Comparison of ENCODE assay signal across 15 cellular contexts in the genomic region with DNA sequence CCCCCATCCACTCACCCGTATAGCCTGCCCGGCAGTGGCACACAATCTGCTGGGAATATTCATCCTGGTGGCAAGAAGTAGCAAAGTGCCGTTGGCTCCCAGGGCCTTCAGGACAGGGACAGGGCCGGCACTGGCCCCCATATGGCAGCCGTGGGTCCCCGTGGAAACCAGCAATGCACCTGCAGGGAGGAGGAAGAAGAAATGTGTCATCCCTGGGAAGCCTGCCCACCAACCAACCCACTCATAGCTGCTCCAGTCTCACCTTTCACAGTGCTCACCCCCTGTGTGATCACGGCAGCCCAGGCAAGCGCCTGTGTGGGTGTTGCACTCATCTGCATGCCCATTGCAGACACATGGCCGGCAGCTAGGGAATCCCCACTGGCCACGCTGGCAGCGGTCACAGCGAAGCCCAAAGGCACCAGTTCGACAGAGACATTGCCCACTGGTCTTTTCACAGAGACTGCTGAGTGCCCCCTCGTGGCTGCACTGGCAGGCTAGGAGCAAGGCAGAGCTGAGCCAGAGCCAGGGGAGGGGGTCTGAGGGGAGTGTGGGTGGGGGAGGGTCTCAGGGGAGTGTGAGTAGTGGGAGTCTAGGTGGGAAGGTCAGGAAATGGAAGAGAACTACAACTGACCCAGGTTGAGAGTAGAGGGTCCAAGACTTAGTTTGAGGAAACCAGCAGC. TPM values are rescaled to one million over a fixed set of nuclear protein-coding genes. Genes with fewer than 3 reads are reported as not detected.
DNase-seq lines count a peak whose midpoint lies in the region; ATAC-seq and TF ChIP-seq lines count a peak whose summit lies in the region.
"Had no signal": no experiment of that assay in that cellular context is flagged by ENCODE, and none has a peak within 500 bp of the region (broad histone marks: within the 10 kb centered on the region; RNA-seq: fewer than 3 reads in every experiment).

No MANE protein-coding gene starts in this region.

- peaks cover 3% of the 10 kb centered on the region; the same call in 1 of the 2 replicates for H3K36me3 ChIP-seq in BE2C
- peaks cover 0 to 36% (median 7%) of the 10 kb centered on the region in 4 donors for H3K36me3 ChIP-seq in right lobe of liver

- no peak for ATAC-seq in GM21423 (IDR thresholded peaks at IDR 0.05; ENCODE audit: unreplicated experiment)
- ATAC-seq in right lobe of liver: no peak
- ATAC-seq in HG02981 (IDR thresholded peaks at IDR 0.05; ENCODE audit: unreplicated experiment): no peak
- ATAC-seq: HepG2, mucosa of descending colon had no signal

- H3K27me3 ChIP-seq in BE2C (no peaks in the 10 kb centered on the region), right lobe of liver (no peaks in the 10 kb centered on the region)

- no peak overlapping the region for H3K27ac ChIP-seq in right lobe of liver

- H3K4me1 Mint-ChIP-seq in glutamatergic neuron (ENCODE audit: low read depth, unreplicated experiment): no peaks in the 10 kb centered on the region

- intact Hi-C loops in right lobe of liver (cut with DNase I): no loop called here

- in situ Hi-C loops in SK-MEL-5 (cut with HindIII; ENCODE audit: low pct_unique_long_range_greater_than_20kb, low sequenced_read_pairs): no loop called here

- H3K9me3 Mint-ChIP-seq in glutamatergic neuron (ENCODE audit: unreplicated experiment): peaks cover 4% of the 10 kb centered on the region
- H3K9me3 Mint-ChIP-seq: activated CD4-positive, alpha-beta memory T cell treated with anti-CD3 and anti-CD28 coated beads for 36 hours had no signal

- TF ChIP-seq CTCF in BE2C (IDR thresholded peaks at IDR 0.05; ENCODE audit: low read depth, low read length) (peak; percentile 44; the same call in 1 of the 2 replicates), GM20000 (IDR thresholded peaks at IDR 0.05; ENCODE audit: extremely low read depth, missing control alignments) (peak; percentile 29), glutamatergic neuron (IDR thresholded peaks at IDR 0.05; ENCODE audit: partially characterized antibody, unreplicated experiment) (no peak), right lobe of liver (IDR thresholded peaks at IDR 0.05) (no peak)

- peaks cover 8% of the 10 kb centered on the region for H3K27me3 Mint-ChIP-seq in glutamatergic neuron (ENCODE audit: unreplicated experiment)
- H3K27me3 Mint-ChIP-seq: activated CD4-positive, alpha-beta memory T cell treated with anti-CD3 and anti-CD28 coated beads for 36 hours; progenitor cell of endocrine pancreas had no signal

- 73% methylated on average over 4 of the region's 14 CpGs for WGBS in right lobe of liver (ENCODE audit: insufficient coverage, low coverage, low lambda C conversion rate, missing lambda C conversion rate)

- H3K4me3 ChIP-seq in BE2C (ENCODE audit: low read depth, low read length) (no peak overlapping the region), right lobe of liver (no peak overlapping the region)
- H3K4me3 ChIP-seq: mucosa of descending colon had no signal

- no peak for TF ChIP-seq POLR2A in right lobe of liver (IDR thresholded peaks at IDR 0.05)

- H3K36me3 Mint-ChIP-seq in glutamatergic neuron (ENCODE audit: unreplicated experiment): no peaks in the 10 kb centered on the region
- H3K36me3 Mint-ChIP-seq: activated CD4-positive, alpha-beta memory T cell treated with anti-CD3 and anti-CD28 coated beads for 36 hours had no signal

- peak overlapping the region; percentile 55 for H3K27ac Mint-ChIP-seq in glutamatergic neuron (ENCODE audit: unreplicated experiment)
- H3K27ac Mint-ChIP-seq: activated CD4-positive, alpha-beta memory T cell treated with anti-CD3 and anti-CD28 coated beads for 36 hours; progenitor cell of endocrine pancreas had no signal

- no peaks in the 10 kb centered on the region for H3K4me1 ChIP-seq in BE2C
- H3K4me1 ChIP-seq in right lobe of liver: no peaks in the 10 kb centered on the region

- H3K9me3 ChIP-seq in BE2C: no peaks in the 10 kb centered on the region
- H3K9me3 ChIP-seq in right lobe of liver: no peaks in the 10 kb centered on the region
- H3K9me3 ChIP-seq: mucosa of descending colon had no signal

- H3K4me3 Mint-ChIP-seq in glutamatergic neuron (ENCODE audit: unreplicated experiment): no peak overlapping the region
- H3K4me3 Mint-ChIP-seq: activated CD4-positive, alpha-beta memory T cell treated with anti-CD3 and anti-CD28 coated beads for 36 hours had no signal

- DNase-seq in BE2C (peak; percentile 46), GM20000 (ENCODE audit: low spot score) (no peak), SK-MEL-5 (ENCODE audit: low read depth, low spot score) (peak; percentile 50), glutamatergic neuron (peak; percentile 22), right lobe of liver (no peak)
- DNase-seq in stimulated activated CD4-positive, alpha-beta T cell treated with anti-CD3 and anti-CD28 coated beads, Interleukin-4, amount 100 ng/mL, for 24 hours: no peak
- DNase-seq: activated CD4-positive, alpha-beta memory T cell treated with anti-CD3 and anti-CD28 coated beads for 36 hours; activated effector memory CD4-positive, alpha-beta T cell treated with anti-CD3 and anti-CD28 coated beads, Interleukin-2, amount 50 U/mL, for 16 hours; DMS 273 treated with DMSO at 0.1 percent for 48 hours; mucosa of descending colon; T-helper 9 cell had no signal

RNA-seq across cellular contexts. Expression of gene USP19, which starts 4.5 kb away (rescaled TPM):
- 53.2 TPM for polyA plus RNA-seq in BE2C (2012; ENCODE audit: insufficient read depth, insufficient read length, low read depth)
- 63.3 and 66.0 TPM in 2 replicates for total RNA-seq in SK-MEL-5 (2014; rRNA removed; shearing (Covaris generic))
- 89.3 and 106 TPM in 2 replicates for polyA plus RNA-seq in SK-MEL-5 (2015; cell fraction: cytosol; rRNA removed)
- polyA plus RNA-seq in SK-MEL-5 (2015; cell fraction: nucleus; rRNA removed): 181 and 220 TPM in 2 replicates
- total RNA-seq in glutamatergic neuron (ENCODE audit: unreplicated experiment) (83.1 TPM), right lobe of liver (10 to 100 TPM; 28.0 to 39.0 (median 34.1) TPM)

RNA-seq across cellular contexts. Expression of gene LAMB2, which starts 7.7 kb away (rescaled TPM):
- 104 TPM for polyA plus RNA-seq in BE2C (2012; ENCODE audit: insufficient read depth, insufficient read length, low read depth)
- 43.6 and 45.1 TPM in 2 replicates for total RNA-seq in SK-MEL-5 (2014; rRNA removed; shearing (Covaris generic))
- 80.2 and 94.4 TPM in 2 replicates for polyA plus RNA-seq in SK-MEL-5 (2015; cell fraction: cytosol; rRNA removed)
- polyA plus RNA-seq in SK-MEL-5 (2015; cell fraction: nucleus; rRNA removed): 559 and 620 TPM in 2 replicates
- total RNA-seq in glutamatergic neuron (ENCODE audit: unreplicated experiment) (16.6 TPM), right lobe of liver (100 to 1,000 TPM; 129 to 192 (median 163) TPM)
- total RNA-seq: activated CD4-positive, alpha-beta memory T cell treated with anti-CD3 and anti-CD28 coated beads for 36 hours had no signal

RNA-seq across cellular contexts. Expression of gene QARS1, which starts 20.6 kb away (rescaled TPM):
- polyA plus RNA-seq in BE2C (2012; ENCODE audit: insufficient read depth, insufficient read length, low read depth): 142 TPM
- total RNA-seq in SK-MEL-5 (2014; rRNA removed; shearing (Covaris generic)): 228 and 236 TPM in 2 replicates
- polyA plus RNA-seq in SK-MEL-5 (2015; cell fraction: cytosol; rRNA removed): 473 and 499 TPM in 2 replicates
- 1,164 and 1,184 TPM in 2 replicates for polyA plus RNA-seq in SK-MEL-5 (2015; cell fraction: nucleus; rRNA removed)
- 266 TPM for total RNA-seq in glutamatergic neuron (ENCODE audit: unreplicated experiment)
- 100 to 1,000 TPM in 2 of 6 experiments, 10 to 100 TPM in 4; 81.5 to 148 (median 93.5) TPM for total RNA-seq in right lobe of liver

RNA-seq across cellular contexts. Expression of gene QRICH1, which starts 31.3 kb away (rescaled TPM):
- polyA plus RNA-seq in BE2C (2012; ENCODE audit: insufficient read depth, insufficient read length, low read depth): 72.3 TPM
- total RNA-seq in SK-MEL-5 (2014; rRNA removed; shearing (Covaris generic)): 58.0 and 75.3 TPM in 2 replicates
- 58.2 and 80.4 TPM in 2 replicates for polyA plus RNA-seq in SK-MEL-5 (2015; cell fraction: cytosol; rRNA removed)
- polyA plus RNA-seq in SK-MEL-5 (2015; cell fraction: nucleus; rRNA removed): 356 and 506 TPM in 2 replicates
- total RNA-seq in glutamatergic neuron (ENCODE audit: unreplicated experiment) (135 TPM), right lobe of liver (10 to 100 TPM; 21.9 to 35.7 (median 31.7) TPM)

RNA-seq across cellular contexts. Expression of gene CCDC71, which starts 41.0 kb away (rescaled TPM):
- polyA plus RNA-seq in BE2C (2012; ENCODE audit: insufficient read depth, insufficient read length, low read depth): 12.9 TPM
- total RNA-seq in SK-MEL-5 (2014; rRNA removed; shearing (Covaris generic)): 25.3 and 25.5 TPM in 2 replicates
- 36.9 and 37.9 TPM in 2 replicates for polyA plus RNA-seq in SK-MEL-5 (2015; cell fraction: cytosol; rRNA removed)
- polyA plus RNA-seq in SK-MEL-5 (2015; cell fraction: nucleus; rRNA removed): 24.7 and 25.7 TPM in 2 replicates
- 22.1 TPM for total RNA-seq in glutamatergic neuron (ENCODE audit: unreplicated experiment)
- total RNA-seq in right lobe of liver: 10 to 100 TPM in 2 of 6 experiments, 1 to 10 TPM in 4; 8.0 to 18.9 (median 8.6) TPM

Comparison
In these comparisons a context has a peak if more than half of its experiments do, and no peak if none do; other contexts are left out.
1. DNase-seq: peak in BE2C (single experiment), SK-MEL-5 (single experiment) and glutamatergic neuron (single experiment); none in GM20000 (single experiment), stimulated activated CD4-positive, alpha-beta T cell treated with anti-CD3 and anti-CD28 coated beads, Interleukin-4, amount 100 ng/mL, for 24 hours (single experiment) and right lobe of liver (0 of 3).
2. CTCF ChIP-seq: peak in BE2C (single experiment) and GM20000 (single experiment); none in glutamatergic neuron (single experiment) and right lobe of liver (0 of 4).